Comparison of ENCODE assay signal across 1 cellular context in genomic region chr16:60907645-60908044, GRCh38.
TF ChIP-seq lines count a peak whose summit lies in the region.

No MANE protein-coding gene starts in this region.

TF ChIP-seq in WTC11, 78 proteins besides CTCF, POLR2A, EP300 and RAD21:
- TF ChIP-seq E2F1 (CRISPR knock-in tag; IDR thresholded peaks at IDR 0.05) (no peak), ZNF121 (CRISPR knock-in tag; IDR thresholded peaks at IDR 0.05) (no peak), ESRRA (CRISPR knock-in tag; IDR thresholded peaks at IDR 0.05; ENCODE audit: borderline replicate concordance) (no peak), FOXP1 (CRISPR knock-in tag; IDR thresholded peaks at IDR 0.05; ENCODE audit: borderline replicate concordance) (no peak), RELA (CRISPR knock-in tag; IDR thresholded peaks at IDR 0.05; ENCODE audit: borderline replicate concordance) (no peak), ZSCAN18 (CRISPR knock-in tag; IDR thresholded peaks at IDR 0.05) (no peak), E2F5 (CRISPR knock-in tag; IDR thresholded peaks at IDR 0.05) (no peak), ZBTB43 (CRISPR knock-in tag; IDR thresholded peaks at IDR 0.05) (no peak), NFYB (CRISPR knock-in tag; conservative IDR thresholded peaks at IDR 0.05; ENCODE audit: low read depth) (no peak), AFF4 (CRISPR knock-in tag; IDR thresholded peaks at IDR 0.05; ENCODE audit: borderline replicate concordance) (no peak), NR2C2 (CRISPR knock-in tag; IDR thresholded peaks at IDR 0.05) (no peak), ZNF416 (CRISPR knock-in tag; IDR thresholded peaks at IDR 0.05) (no peak), IRF1 (CRISPR knock-in tag; IDR thresholded peaks at IDR 0.05) (no peak), FOXK1 (CRISPR knock-in tag; IDR thresholded peaks at IDR 0.05) (no peak), ZMAT4 (CRISPR knock-in tag; IDR thresholded peaks at IDR 0.05) (no peak), ATF3 (CRISPR knock-in tag; conservative IDR thresholded peaks at IDR 0.05) (no peak), STAT6 (CRISPR knock-in tag; conservative IDR thresholded peaks at IDR 0.05; ENCODE audit: low read depth) (no peak)
TF ChIP-seq in WTC11: peak in this region for 0.
